In the genomic region with DNA sequence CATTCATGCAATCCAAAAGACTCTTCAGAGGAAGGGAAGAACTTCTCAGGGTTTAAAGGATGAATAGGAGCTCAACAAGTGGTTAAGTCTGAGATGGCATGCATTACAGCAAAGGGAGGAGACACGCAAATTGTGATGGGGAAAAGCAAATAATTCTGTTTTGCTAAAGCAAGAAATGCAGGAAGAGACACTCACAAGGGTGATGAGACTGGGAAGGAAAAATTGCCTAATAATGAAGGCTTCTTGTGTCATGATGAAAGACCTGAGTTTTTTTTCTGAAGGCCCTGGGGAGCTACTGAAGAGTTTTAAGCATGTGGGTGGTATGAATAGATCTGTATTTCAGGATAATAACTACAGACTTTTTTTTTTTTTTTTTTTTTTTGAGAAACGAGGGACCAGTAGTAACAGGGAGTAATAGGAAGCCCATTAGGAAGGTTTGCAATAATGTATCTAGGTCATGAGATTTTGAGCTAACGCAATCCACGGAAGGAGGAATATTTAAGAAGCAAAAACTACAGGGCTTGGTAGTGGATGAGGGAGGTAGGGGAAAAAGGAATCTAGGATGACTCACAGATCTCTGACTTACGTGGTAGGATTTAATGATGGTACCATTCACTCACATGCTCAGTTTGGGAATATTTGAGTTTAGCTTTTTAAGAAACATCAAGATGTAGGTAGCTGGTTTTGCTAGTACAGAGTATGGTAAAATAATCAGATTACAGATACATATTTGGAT, we compare ENCODE assay signal across 1 cellular context.
TF ChIP-seq lines count a peak whose summit lies in the region.

No MANE protein-coding gene starts in this region.

TF ChIP-seq in HCT116, 20 proteins besides CTCF, POLR2A, EP300 and RAD21 (continued from another document):
- TF ChIP-seq, protein P1, sequence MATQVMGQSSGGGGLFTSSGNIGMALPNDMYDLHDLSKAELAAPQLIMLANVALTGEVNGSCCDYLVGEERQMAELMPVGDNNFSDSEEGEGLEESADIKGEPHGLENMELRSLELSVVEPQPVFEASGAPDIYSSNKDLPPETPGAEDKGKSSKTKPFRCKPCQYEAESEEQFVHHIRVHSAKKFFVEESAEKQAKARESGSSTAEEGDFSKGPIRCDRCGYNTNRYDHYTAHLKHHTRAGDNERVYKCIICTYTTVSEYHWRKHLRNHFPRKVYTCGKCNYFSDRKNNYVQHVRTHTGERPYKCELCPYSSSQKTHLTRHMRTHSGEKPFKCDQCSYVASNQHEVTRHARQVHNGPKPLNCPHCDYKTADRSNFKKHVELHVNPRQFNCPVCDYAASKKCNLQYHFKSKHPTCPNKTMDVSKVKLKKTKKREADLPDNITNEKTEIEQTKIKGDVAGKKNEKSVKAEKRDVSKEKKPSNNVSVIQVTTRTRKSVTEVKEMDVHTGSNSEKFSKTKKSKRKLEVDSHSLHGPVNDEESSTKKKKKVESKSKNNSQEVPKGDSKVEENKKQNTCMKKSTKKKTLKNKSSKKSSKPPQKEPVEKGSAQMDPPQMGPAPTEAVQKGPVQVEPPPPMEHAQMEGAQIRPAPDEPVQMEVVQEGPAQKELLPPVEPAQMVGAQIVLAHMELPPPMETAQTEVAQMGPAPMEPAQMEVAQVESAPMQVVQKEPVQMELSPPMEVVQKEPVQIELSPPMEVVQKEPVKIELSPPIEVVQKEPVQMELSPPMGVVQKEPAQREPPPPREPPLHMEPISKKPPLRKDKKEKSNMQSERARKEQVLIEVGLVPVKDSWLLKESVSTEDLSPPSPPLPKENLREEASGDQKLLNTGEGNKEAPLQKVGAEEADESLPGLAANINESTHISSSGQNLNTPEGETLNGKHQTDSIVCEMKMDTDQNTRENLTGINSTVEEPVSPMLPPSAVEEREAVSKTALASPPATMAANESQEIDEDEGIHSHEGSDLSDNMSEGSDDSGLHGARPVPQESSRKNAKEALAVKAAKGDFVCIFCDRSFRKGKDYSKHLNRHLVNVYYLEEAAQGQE (IDR thresholded peaks at IDR 0.05; ENCODE audit: low read depth), result no peak
- TF ChIP-seq EZH2phosphoT487 (IDR thresholded peaks at IDR 0.05; ENCODE audit: borderline replicate concordance), result no peak
- no peak for TF ChIP-seq EGR1 (IDR thresholded peaks at IDR 0.05; ENCODE audit: low read depth)
